8 cellular contexts compared by ENCODE assay signal in the genomic region with DNA sequence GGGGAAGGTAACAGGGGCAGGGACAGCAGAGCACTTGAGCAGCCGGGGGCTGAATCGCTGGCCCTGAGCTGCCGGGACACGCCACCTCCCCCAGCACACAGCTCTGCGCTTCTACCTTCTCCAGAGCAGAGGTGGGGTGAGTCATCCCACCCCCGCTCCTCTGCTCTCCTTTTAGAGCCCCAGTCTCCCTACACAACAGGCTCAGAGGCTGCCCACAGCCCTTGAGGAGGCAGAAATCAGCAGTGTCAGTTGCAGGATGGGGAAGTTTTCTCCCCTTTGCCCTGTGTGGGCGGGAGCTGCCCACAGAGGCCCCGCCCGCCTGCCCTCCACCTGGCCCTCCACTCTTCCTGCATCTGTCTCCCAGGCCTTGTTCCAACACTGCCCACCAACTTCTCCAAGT.
DNase-seq lines count a peak whose midpoint lies in the region; ATAC-seq and TF ChIP-seq lines count a peak whose summit lies in the region.

No MANE protein-coding gene starts in this region.

- DNase-seq in NCI-H82 (lab: John Stamatoyannopoulos, UW) (peak; percentile 23), NCI-H82 treated with DMSO at 0.1 percent for 48 hours (lab: John Stamatoyannopoulos, UW; ENCODE audit: unreplicated experiment) (no peak), brain microvascular endothelial cell (peak; percentile 59), neural progenitor cell (ENCODE audit: low spot score) (no peak), NCI-H1930 (lab: John Stamatoyannopoulos, UW) (no peak), dermis blood vessel endothelial cell (no peak)

- no peaks in the 10 kb centered on the region for H3K27me3 Mint-ChIP-seq in T-helper 1 cell treated with Interleukin-12 subunit alpha and Interleukin-12 subunit beta and Interleukin-4 antibody, amounts not matched to agents 30 μg/mL and 1 μg/mL, for 36 hours (ENCODE audit: low read depth)
- no peaks in the 10 kb centered on the region for H3K27me3 Mint-ChIP-seq in neural progenitor cell (ENCODE audit: insufficient read depth, low read depth)

- no peaks in the 10 kb centered on the region for H3K9me3 Mint-ChIP-seq in T-helper 1 cell treated with Interleukin-12 subunit alpha and Interleukin-12 subunit beta and Interleukin-4 antibody, amounts not matched to agents 30 μg/mL and 1 μg/mL, for 36 hours
- H3K9me3 Mint-ChIP-seq in neural progenitor cell: no peaks in the 10 kb centered on the region

- no peak for TF ChIP-seq CTCF in brain microvascular endothelial cell (IDR thresholded peaks at IDR 0.05; ENCODE audit: low read depth, low read length, missing control alignments)
- no peak for TF ChIP-seq CTCF in neural progenitor cell (IDR thresholded peaks at IDR 0.05)

- in situ Hi-C loops in brain microvascular endothelial cell (cut with HindIII; ENCODE audit: low pct_ligation_motif_present, low sequenced_read_pairs): loop anchor here (25.0 kb wide), 2 partner anchors 194 to 794 kb away; no protein-coding TSS in a partner anchor

- peaks cover 33% of the 10 kb centered on the region for H3K4me1 Mint-ChIP-seq in T-helper 1 cell treated with Interleukin-12 subunit alpha and Interleukin-12 subunit beta and Interleukin-4 antibody, amounts not matched to agents 30 μg/mL and 1 μg/mL, for 36 hours (ENCODE audit: low read depth)
- peaks cover 21% of the 10 kb centered on the region for H3K4me1 Mint-ChIP-seq in neural progenitor cell

- no peaks in the 10 kb centered on the region for H4K20me1 ChIP-seq in neural progenitor cell (ENCODE audit: low read depth)

- H3K27ac ChIP-seq in brain microvascular endothelial cell (no peak overlapping the region), neural progenitor cell (no peak overlapping the region)

- no peak overlapping the region for H3K9ac ChIP-seq in neural progenitor cell

- peak; percentile 71 for ATAC-seq in HG03378 (IDR thresholded peaks at IDR 0.05; ENCODE audit: unreplicated experiment)

- peak overlapping the region; percentile 58 for H3K4me3 Mint-ChIP-seq in T-helper 1 cell treated with Interleukin-12 subunit alpha and Interleukin-12 subunit beta and Interleukin-4 antibody, amounts not matched to agents 30 μg/mL and 1 μg/mL, for 36 hours
- no peak overlapping the region for H3K4me3 Mint-ChIP-seq in neural progenitor cell

- H3K9me3 ChIP-seq in neural progenitor cell (ENCODE audit: low read depth): no peaks in the 10 kb centered on the region

- H3K27ac Mint-ChIP-seq in T-helper 1 cell treated with Interleukin-12 subunit alpha and Interleukin-12 subunit beta and Interleukin-4 antibody, amounts not matched to agents 30 μg/mL and 1 μg/mL, for 36 hours: peak overlapping the region; percentile 84
- H3K27ac Mint-ChIP-seq in neural progenitor cell: peak overlapping the region; percentile 78

- H2AFZ ChIP-seq in neural progenitor cell (replicated peaks): no peak overlapping the region

- no peaks in the 10 kb centered on the region for H3K79me2 ChIP-seq in neural progenitor cell (ENCODE audit: low read depth)

- peaks cover 12% of the 10 kb centered on the region for H3K4me1 ChIP-seq in neural progenitor cell

- H3K27me3 ChIP-seq in brain microvascular endothelial cell (replicated peaks): no peaks in the 10 kb centered on the region
- H3K27me3 ChIP-seq in neural progenitor cell: no peaks in the 10 kb centered on the region

- H3K36me3 ChIP-seq in brain microvascular endothelial cell (replicated peaks) (no peaks in the 10 kb centered on the region), neural progenitor cell (no peaks in the 10 kb centered on the region)

- H3K4me3 ChIP-seq in brain microvascular endothelial cell (ENCODE audit: low read depth, low read length): no peak overlapping the region
- no peak overlapping the region for H3K4me3 ChIP-seq in neural progenitor cell

- H3K4me2 ChIP-seq in neural progenitor cell: no peak overlapping the region

- peaks cover 38% of the 10 kb centered on the region for H3K36me3 Mint-ChIP-seq in T-helper 1 cell treated with Interleukin-12 subunit alpha and Interleukin-12 subunit beta and Interleukin-4 antibody, amounts not matched to agents 30 μg/mL and 1 μg/mL, for 36 hours (ENCODE audit: low read depth)
- H3K36me3 Mint-ChIP-seq in neural progenitor cell: peaks cover 3% of the 10 kb centered on the region

- H3F3A ChIP-seq in neural progenitor cell (ENCODE audit: low read depth): no peaks in the 10 kb centered on the region

Comparison
In these comparisons a context has a peak if more than half of its experiments do, and no peak if none do; other contexts are left out.
1. DNase-seq: peak in NCI-H82 (single experiment) and brain microvascular endothelial cell (single experiment); none in NCI-H82 treated with DMSO at 0.1 percent for 48 hours (single experiment), neural progenitor cell (single experiment), NCI-H1930 (0 of 2) and dermis blood vessel endothelial cell (single experiment).